In genomic region chr14:68564236-68564825, GRCh38 we compare ENCODE assay signal across 14 cellular contexts.
A peak's percentile ranks its signal among the peaks of the same experiment; 100 is the strongest.
DNase-seq lines count a peak whose midpoint lies in the region; ATAC-seq and TF ChIP-seq lines count a peak whose summit lies in the region.
"Had no signal": no experiment of that assay in that cellular context is flagged by ENCODE, and none has a peak within 500 bp of the region (broad histone marks: within the 10 kb centered on the region; RNA-seq: fewer than 3 reads in every experiment).

No MANE protein-coding gene starts in this region.

- TF ChIP-seq CTCF in ovary (IDR thresholded peaks at IDR 0.05): no peak

- intact Hi-C loops in activated T-helper 1 cell treated with anti-CD3 and anti-CD28 coated beads, Interleukin-12 subunit alpha, Interleukin-12 subunit beta, Interleukin-2, Interleukin-4 antibody, amounts not matched to agents 30 ng/mL and 10 ng/mL and 1 ng/mL, durations not matched to agents 14 hours and 24 hours and 36 hours (cut with micrococcal nuclease): no loop called here
- intact Hi-C loops in right cardiac atrium (cut with DNase I) (no loop called here), ovary (cut with DNase I) (loop anchor here in 1 of 4 donors (10.0 kb wide), 1 partner anchor 90 kb away; no protein-coding TSS in a partner anchor)

- H3K36me3 Mint-ChIP-seq in activated T-helper 1 cell treated with anti-CD3 and anti-CD28 coated beads, Interleukin-12 subunit alpha, Interleukin-12 subunit beta, Interleukin-2, Interleukin-4 antibody, amounts not matched to agents 30 ng/mL and 10 ng/mL and 1 ng/mL, durations not matched to agents 14 hours and 24 hours and 36 hours (ENCODE audit: low read depth): no peaks in the 10 kb centered on the region

- no peak overlapping the region for H3K4me3 Mint-ChIP-seq in activated T-helper 1 cell treated with anti-CD3 and anti-CD28 coated beads, Interleukin-12 subunit alpha, Interleukin-12 subunit beta, Interleukin-2, Interleukin-4 antibody, amounts not matched to agents 30 ng/mL and 10 ng/mL and 1 ng/mL, durations not matched to agents 14 hours and 24 hours and 36 hours
- H3K4me3 Mint-ChIP-seq: activated CD4-positive, alpha-beta T cell treated with anti-CD3 and anti-CD28 coated beads, Interleukin-2, amount 10 ng/mL, durations not matched to agents 24 days and 14 days had no signal

- ATAC-seq in right cardiac atrium: peak; percentile 45 to 54
- ATAC-seq in GM19455 (IDR thresholded peaks at IDR 0.05; ENCODE audit: unreplicated experiment): no peak

- H3K36me3 ChIP-seq in ovary (no peaks in the 10 kb centered on the region), urinary bladder (ENCODE audit: insufficient read depth) (no peaks in the 10 kb centered on the region)

- 79% methylated on average over 18 of the region's 18 CpGs for WGBS in right cardiac atrium
- 31 to 44% (median 36%) methylated on average over 18 of the region's 18 CpGs for WGBS in ovary, 3 donors
- 83% methylated on average over 18 of the region's 18 CpGs for WGBS in urinary bladder

- no peaks in the 10 kb centered on the region for H3K27me3 ChIP-seq in right cardiac atrium (ENCODE audit: control insufficient read depth, insufficient read depth)
- H3K27me3 ChIP-seq in ovary: no peaks in the 10 kb centered on the region

- peaks cover 14% of the 10 kb centered on the region for H3K4me1 ChIP-seq in right cardiac atrium (ENCODE audit: control insufficient read depth, insufficient read depth, low read length)
- H3K4me1 ChIP-seq in ovary (ENCODE audit: insufficient read depth): peaks cover 33% of the 10 kb centered on the region
- peaks cover 1% of the 10 kb centered on the region for H3K4me1 ChIP-seq in urinary bladder (ENCODE audit: insufficient read depth)

- H3K4me3 ChIP-seq in right cardiac atrium (ENCODE audit: low read length) (no peak overlapping the region), ovary (no peak overlapping the region), urinary bladder (ENCODE audit: low read depth, low read length) (no peak overlapping the region)

- H3K4me1 Mint-ChIP-seq in activated T-helper 1 cell treated with anti-CD3 and anti-CD28 coated beads, Interleukin-12 subunit alpha, Interleukin-12 subunit beta, Interleukin-2, Interleukin-4 antibody, amounts not matched to agents 30 ng/mL and 10 ng/mL and 1 ng/mL, durations not matched to agents 14 hours and 24 hours and 36 hours (ENCODE audit: low read depth): peaks cover 18% of the 10 kb centered on the region

- H3K27ac Mint-ChIP-seq in activated T-helper 1 cell treated with anti-CD3 and anti-CD28 coated beads, Interleukin-12 subunit alpha, Interleukin-12 subunit beta, Interleukin-2, Interleukin-4 antibody, amounts not matched to agents 30 ng/mL and 10 ng/mL and 1 ng/mL, durations not matched to agents 14 hours and 24 hours and 36 hours: peak overlapping the region; percentile 23
- H3K27ac Mint-ChIP-seq: activated CD4-positive, alpha-beta T cell treated with anti-CD3 and anti-CD28 coated beads, Interleukin-2, amount 10 ng/mL, durations not matched to agents 24 days and 14 days had no signal

- DNase-seq in activated T-helper 1 cell treated with anti-CD3 and anti-CD28 coated beads, Interleukin-12 subunit alpha, Interleukin-12 subunit beta, Interleukin-2, Interleukin-4 antibody, amounts not matched to agents 30 ng/mL and 10 ng/mL and 1 ng/mL, durations not matched to agents 14 hours and 24 hours and 36 hours (ENCODE audit: low spot score): no peak
- DNase-seq in right cardiac atrium: peak; percentile 53 to 80 (median 71)
- DNase-seq in ovary: peak in 4 of 5 donors; percentile 41 to 64 (median 60)
- DNase-seq in NCI-H146 (lab: John Stamatoyannopoulos, UW): no peak
- no peak for DNase-seq in SIG-M5 (lab: John Stamatoyannopoulos, UW)
- no peak for DNase-seq in NCI-H69 (lab: John Stamatoyannopoulos, UW)
- DNase-seq: activated naive CD4-positive, alpha-beta T cell treated with anti-CD3 and anti-CD28 coated beads, Interleukin-2, amount 50 U/mL, for 16 hours; DMS153; effector CD8-positive, alpha-beta T cell; Kasumi-1; NCI-H226 had no signal

- no peak for TF ChIP-seq EP300 in ovary (IDR thresholded peaks at IDR 0.05)

- H3K27ac ChIP-seq in right cardiac atrium (ENCODE audit: low read length): peak overlapping the region; percentile 77
- H3K27ac ChIP-seq in ovary: peak overlapping the region; percentile 50 to 92
- H3K27ac ChIP-seq in urinary bladder (ENCODE audit: low read depth): peak overlapping the region; percentile 66

- H3K27me3 Mint-ChIP-seq in activated T-helper 1 cell treated with anti-CD3 and anti-CD28 coated beads, Interleukin-12 subunit alpha, Interleukin-12 subunit beta, Interleukin-2, Interleukin-4 antibody, amounts not matched to agents 30 ng/mL and 10 ng/mL and 1 ng/mL, durations not matched to agents 14 hours and 24 hours and 36 hours (ENCODE audit: insufficient read depth): no peaks in the 10 kb centered on the region
- H3K27me3 Mint-ChIP-seq: activated CD4-positive, alpha-beta T cell treated with anti-CD3 and anti-CD28 coated beads, Interleukin-2, amount 10 ng/mL, durations not matched to agents 24 days and 14 days had no signal

- H3K9me3 Mint-ChIP-seq in activated T-helper 1 cell treated with anti-CD3 and anti-CD28 coated beads, Interleukin-12 subunit alpha, Interleukin-12 subunit beta, Interleukin-2, Interleukin-4 antibody, amounts not matched to agents 30 ng/mL and 10 ng/mL and 1 ng/mL, durations not matched to agents 14 hours and 24 hours and 36 hours: no peaks in the 10 kb centered on the region
- H3K9me3 Mint-ChIP-seq: activated CD4-positive, alpha-beta T cell treated with anti-CD3 and anti-CD28 coated beads, Interleukin-2, amount 10 ng/mL, durations not matched to agents 24 days and 14 days had no signal

- no peaks in the 10 kb centered on the region for H3K9me3 ChIP-seq in right cardiac atrium (ENCODE audit: control insufficient read depth, low read length)
- no peaks in the 10 kb centered on the region for H3K9me3 ChIP-seq in ovary

- TF ChIP-seq POLR2A in ovary (IDR thresholded peaks at IDR 0.05): no peak

Comparison
In these comparisons a context has a peak if more than half of its experiments do, and no peak if none do; other contexts are left out.
1. DNase-seq: peak in right cardiac atrium (3 of 3) and ovary (4 of 5); none in activated T-helper 1 cell treated with anti-CD3 and anti-CD28 coated beads, Interleukin-12 subunit alpha, Interleukin-12 subunit beta, Interleukin-2, Interleukin-4 antibody, amounts not matched to agents 30 ng/mL and 10 ng/mL and 1 ng/mL, durations not matched to agents 14 hours and 24 hours and 36 hours (single experiment), NCI-H146 (single experiment), SIG-M5 (single experiment) and NCI-H69 (single experiment).
2. Peak in every context shown above with its lines, with median percentiles within 50 percentile points of each other: H3K27ac ChIP-seq.